21 cellular contexts compared by ENCODE assay signal in the genomic region with DNA sequence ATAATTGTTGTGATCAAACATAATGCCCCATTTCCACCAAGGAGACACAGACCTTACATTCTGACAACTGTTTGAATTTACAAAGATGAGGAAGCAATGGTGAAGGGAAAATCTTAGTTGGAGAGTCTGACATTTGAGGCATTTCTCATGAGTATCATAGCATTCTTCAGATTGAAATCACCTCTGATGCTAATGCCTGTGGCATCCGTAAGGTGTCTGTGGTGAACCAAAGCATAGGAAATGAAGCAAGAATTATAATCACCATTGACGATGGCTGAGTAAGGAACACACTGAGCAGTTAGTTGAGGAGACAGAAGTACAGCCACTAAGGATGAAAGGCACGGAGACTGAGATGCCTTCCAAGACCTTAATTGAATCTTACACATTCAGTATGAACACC.
DNase-seq lines count a peak whose midpoint lies in the region; ATAC-seq, FAIRE-seq and TF ChIP-seq lines count a peak whose summit lies in the region.
"Had no signal": no experiment of that assay in that cellular context is flagged by ENCODE, and none has a peak within 500 bp of the region (broad histone marks: within the 10 kb centered on the region; RNA-seq: fewer than 3 reads in every experiment).

No MANE protein-coding gene starts in this region.

- no peaks in the 10 kb centered on the region for H4K20me1 ChIP-seq in osteoblast (ENCODE audit: insufficient read depth, low read length)

- H3K4me3 ChIP-seq in choroid plexus epithelial cell (ENCODE audit: low read depth, low read length) (no peak overlapping the region), osteoblast (ENCODE audit: insufficient read depth, low read length) (no peak overlapping the region), BE2C (ENCODE audit: low read depth, low read length) (no peak overlapping the region)
- H3K4me3 ChIP-seq: cardiac muscle cell, gastrocnemius medialis, tibial artery had no signal

- no peaks in the 10 kb centered on the region for H3K79me2 ChIP-seq in osteoblast (ENCODE audit: insufficient read depth, low read length)

- peak; percentile 41 for FAIRE-seq in RCC 7860 (lab: Jason Lieb, UNC)
- FAIRE-seq: H1 had no signal

- no peak overlapping the region for H2AFZ ChIP-seq in osteoblast (ENCODE audit: low read length)

- no peaks in the 10 kb centered on the region for H3K36me3 ChIP-seq in osteoblast (ENCODE audit: insufficient read depth, low read length)
- no peaks in the 10 kb centered on the region for H3K36me3 ChIP-seq in BE2C
- H3K36me3 ChIP-seq: cardiac muscle cell, gastrocnemius medialis, tibial artery had no signal

- TF ChIP-seq CTCF in choroid plexus epithelial cell (conservative IDR thresholded peaks at IDR 0.05; ENCODE audit: low read depth, low read length) (no peak), osteoblast (IDR thresholded peaks at IDR 0.05; ENCODE audit: extremely low read depth, low read depth, low read length) (no peak), BE2C (IDR thresholded peaks at IDR 0.05; ENCODE audit: low read depth, low read length) (no peak)

- H3K27ac ChIP-seq in osteoblast (ENCODE audit: low read depth, low read length): peak overlapping the region; percentile 49
- H3K27ac ChIP-seq: cardiac muscle cell, gastrocnemius medialis, tibial artery had no signal

- H3K9me3 ChIP-seq in osteoblast (ENCODE audit: low read depth, low read length): no peaks in the 10 kb centered on the region
- H3K9me3 ChIP-seq in BE2C: no peaks in the 10 kb centered on the region
- H3K9me3 ChIP-seq: gastrocnemius medialis, tibial artery had no signal

- H3K4me2 ChIP-seq in osteoblast (ENCODE audit: insufficient read depth, low read length): peak overlapping the region; percentile 19

- no peaks in the 10 kb centered on the region for H3K27me3 ChIP-seq in osteoblast (ENCODE audit: insufficient read depth, low read length)
- H3K27me3 ChIP-seq in BE2C: no peaks in the 10 kb centered on the region
- H3K27me3 ChIP-seq: cardiac muscle cell, gastrocnemius medialis, tibial artery had no signal

- ATAC-seq in GM19467 (IDR thresholded peaks at IDR 0.05; ENCODE audit: unreplicated experiment): no peak
- ATAC-seq: gastrocnemius medialis; stimulated activated effector memory CD8-positive, alpha-beta T cell treated with anti-CD3 and anti-CD28 coated beads, Interleukin-12 subunit alpha, Interleukin-12 subunit beta, amount 100 ng/mL, for 72 hours had no signal

- H3K4me1 ChIP-seq in osteoblast (ENCODE audit: insufficient read depth, low read length) (peaks cover 5% of the 10 kb centered on the region), BE2C (no peaks in the 10 kb centered on the region)
- H3K4me1 ChIP-seq: gastrocnemius medialis, tibial artery had no signal

- DNase-seq in Daoy (ENCODE audit: low read depth) (peak; percentile 60), RCC 7860 (ENCODE audit: low spot score) (peak; percentile 62), choroid plexus epithelial cell (ENCODE audit: low read depth) (peak; percentile 46), osteoblast (ENCODE audit: insufficient read length, low spot score, missing footprints) (no peak), BE2C (no peak), NCI-H1092 (lab: John Stamatoyannopoulos, UW) (no peak), NCI-H2081 (lab: John Stamatoyannopoulos, UW) (no peak)
- DNase-seq: activated CD4-positive, alpha-beta T cell treated with anti-CD3 and anti-CD28 coated beads for 4 hours; activated CD8-positive, alpha-beta memory T cell treated with anti-CD3 and anti-CD28 coated beads, Interleukin-2, amount 50 U/mL, for 48 hours; activated naive CD4-positive, alpha-beta T cell; CD4-positive, CD25-positive, alpha-beta regulatory T cell; DMS79; effector CD4-positive, alpha-beta T cell; gastrocnemius medialis; NCI-H2029; NCI-H524 treated with DMSO at 0.1 percent for 48 hours; tibial artery had no signal

Comparison
In these comparisons a context has a peak if more than half of its experiments do, and no peak if none do; other contexts are left out.
1. DNase-seq: peak in Daoy (single experiment), RCC 7860 (single experiment) and choroid plexus epithelial cell (single experiment); none in osteoblast (single experiment), BE2C (single experiment), NCI-H1092 (single experiment) and NCI-H2081 (0 of 2).